ENCODE assay signal across 1 cellular context in genomic region chr19:47891923-47892666, GRCh38.
TF ChIP-seq lines count a peak whose summit lies in the region.

No MANE protein-coding gene starts in this region.

TF ChIP-seq in K562, 482 proteins besides CTCF, POLR2A, EP300 and RAD21 (continued from another document and continues in another):
- TF ChIP-seq, protein P1, sequence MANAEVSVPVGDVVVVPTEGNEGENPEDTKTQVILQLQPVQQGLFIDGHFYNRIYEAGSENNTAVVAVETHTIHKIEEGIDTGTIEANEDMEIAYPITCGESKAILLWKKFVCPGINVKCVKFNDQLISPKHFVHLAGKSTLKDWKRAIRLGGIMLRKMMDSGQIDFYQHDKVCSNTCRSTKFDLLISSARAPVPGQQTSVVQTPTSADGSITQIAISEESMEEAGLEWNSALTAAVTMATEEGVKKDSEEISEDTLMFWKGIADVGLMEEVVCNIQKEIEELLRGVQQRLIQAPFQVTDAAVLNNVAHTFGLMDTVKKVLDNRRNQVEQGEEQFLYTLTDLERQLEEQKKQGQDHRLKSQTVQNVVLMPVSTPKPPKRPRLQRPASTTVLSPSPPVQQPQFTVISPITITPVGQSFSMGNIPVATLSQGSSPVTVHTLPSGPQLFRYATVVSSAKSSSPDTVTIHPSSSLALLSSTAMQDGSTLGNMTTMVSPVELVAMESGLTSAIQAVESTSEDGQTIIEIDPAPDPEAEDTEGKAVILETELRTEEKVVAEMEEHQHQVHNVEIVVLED (CRISPR knock-in tag; IDR thresholded peaks at IDR 0.05): no peak
- TF ChIP-seq MTF1 (CRISPR knock-in tag; IDR thresholded peaks at IDR 0.05; ENCODE audit: borderline replicate concordance): no peak
- TF ChIP-seq U2AF1 (optimal IDR thresholded peaks at IDR 0.05; ENCODE audit: low read depth, low read length): no peak
- TF ChIP-seq ZBTB17 (CRISPR knock-in tag; IDR thresholded peaks at IDR 0.05): 0 out of 2 replicates have a peak, but pooled peaks have one; percentile 8
- peak; percentile 100 for TF ChIP-seq MAFG (tag; conservative IDR thresholded peaks at IDR 0.05)
- peak; percentile 82; the same call in 1 of the 2 replicates for TF ChIP-seq CHAMP1 (IDR thresholded peaks at IDR 0.05)
- peak; percentile 49; the same call in 1 of the 2 replicates for TF ChIP-seq AFF4 (CRISPR knock-in tag; IDR thresholded peaks at IDR 0.05)
- no peak for TF ChIP-seq ZNF165 (CRISPR knock-in tag; IDR thresholded peaks at IDR 0.05; ENCODE audit: borderline replicate concordance)
- TF ChIP-seq TBL1XR1 (IDR thresholded peaks at IDR 0.05; ENCODE audit: low read length in 2 of 2): peak; percentile 70 to 98; a peak in 3 of 4 replicates
- TF ChIP-seq ZNF12 (CRISPR knock-in tag; IDR thresholded peaks at IDR 0.05): no peak
- TF ChIP-seq IFI16 (CRISPR knock-in tag; IDR thresholded peaks at IDR 0.05): no peak
- TF ChIP-seq ILK (tag; IDR thresholded peaks at IDR 0.05; ENCODE audit: borderline replicate concordance, low read depth): no peak
- TF ChIP-seq TAF7 (tag; IDR thresholded peaks at IDR 0.05): peak; percentile 76; the same call in 1 of the 2 replicates
- TF ChIP-seq ZNF780A (CRISPR knock-in tag; IDR thresholded peaks at IDR 0.05): no peak
- no peak for TF ChIP-seq ZBTB5 (IDR thresholded peaks at IDR 0.05)
- TF ChIP-seq ZNF311 (CRISPR knock-in tag; IDR thresholded peaks at IDR 0.05): no peak
- TF ChIP-seq, protein P2, sequence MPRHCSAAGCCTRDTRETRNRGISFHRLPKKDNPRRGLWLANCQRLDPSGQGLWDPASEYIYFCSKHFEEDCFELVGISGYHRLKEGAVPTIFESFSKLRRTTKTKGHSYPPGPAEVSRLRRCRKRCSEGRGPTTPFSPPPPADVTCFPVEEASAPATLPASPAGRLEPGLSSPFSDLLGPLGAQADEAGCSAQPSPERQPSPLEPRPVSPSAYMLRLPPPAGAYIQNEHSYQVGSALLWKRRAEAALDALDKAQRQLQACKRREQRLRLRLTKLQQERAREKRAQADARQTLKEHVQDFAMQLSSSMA (CRISPR knock-in tag; IDR thresholded peaks at IDR 0.05): no peak
- peak; percentile 44 for TF ChIP-seq SP2 (IDR thresholded peaks at IDR 0.05; ENCODE audit: extremely low read depth, low read depth, low read length, poor library complexity, severe bottlenecking)
- TF ChIP-seq DMBX1 (CRISPR knock-in tag; IDR thresholded peaks at IDR 0.05; ENCODE audit: borderline replicate concordance): peak; percentile 96
- no peak for TF ChIP-seq ELF2 (CRISPR knock-in tag; IDR thresholded peaks at IDR 0.05)
- TF ChIP-seq ZNF175 (CRISPR knock-in tag; IDR thresholded peaks at IDR 0.05; ENCODE audit: low read depth): peak; percentile 97
- TF ChIP-seq CBX5 (IDR thresholded peaks at IDR 0.05; ENCODE audit: borderline replicate concordance, low read depth): no peak
- TF ChIP-seq BCLAF1 (IDR thresholded peaks at IDR 0.05; ENCODE audit: borderline replicate concordance in 1 of 2, control insufficient read depth in 1 of 2, low read depth in 2 of 2, low read length in 1 of 2): no peak
- TF ChIP-seq, protein P3, sequence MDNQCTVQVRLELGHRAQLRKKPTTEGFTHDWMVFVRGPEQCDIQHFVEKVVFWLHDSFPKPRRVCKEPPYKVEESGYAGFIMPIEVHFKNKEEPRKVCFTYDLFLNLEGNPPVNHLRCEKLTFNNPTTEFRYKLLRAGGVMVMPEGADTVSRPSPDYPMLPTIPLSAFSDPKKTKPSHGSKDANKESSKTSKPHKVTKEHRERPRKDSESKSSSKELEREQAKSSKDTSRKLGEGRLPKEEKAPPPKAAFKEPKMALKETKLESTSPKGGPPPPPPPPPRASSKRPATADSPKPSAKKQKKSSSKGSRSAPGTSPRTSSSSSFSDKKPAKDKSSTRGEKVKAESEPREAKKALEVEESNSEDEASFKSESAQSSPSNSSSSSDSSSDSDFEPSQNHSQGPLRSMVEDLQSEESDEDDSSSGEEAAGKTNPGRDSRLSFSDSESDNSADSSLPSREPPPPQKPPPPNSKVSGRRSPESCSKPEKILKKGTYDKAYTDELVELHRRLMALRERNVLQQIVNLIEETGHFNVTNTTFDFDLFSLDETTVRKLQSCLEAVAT (IDR thresholded peaks at IDR 0.05): peak; percentile 50 to 71; a peak in 3 of 4 replicates
- TF ChIP-seq MIER1 (IDR thresholded peaks at IDR 0.05; ENCODE audit: low read depth): no peak
- TF ChIP-seq SNAPC5 (CRISPR knock-in tag; IDR thresholded peaks at IDR 0.05): no peak
- TF ChIP-seq HDAC3 (IDR thresholded peaks at IDR 0.05; ENCODE audit: borderline replicate concordance, partially characterized antibody): peak; percentile 99
- no peak for TF ChIP-seq ZFP1 (CRISPR knock-in tag; IDR thresholded peaks at IDR 0.05)
- peak; percentile 97 for TF ChIP-seq ZNF644 (tag; IDR thresholded peaks at IDR 0.05; ENCODE audit: low read depth)
- no peak for TF ChIP-seq KAT7 (CRISPR knock-in tag; IDR thresholded peaks at IDR 0.05; ENCODE audit: borderline replicate concordance)
- no peak for TF ChIP-seq NUFIP1 (IDR thresholded peaks at IDR 0.05; ENCODE audit: partially characterized antibody)
- no peak for TF ChIP-seq CBFB (CRISPR knock-in tag; IDR thresholded peaks at IDR 0.05)
- TF ChIP-seq, protein P4, sequence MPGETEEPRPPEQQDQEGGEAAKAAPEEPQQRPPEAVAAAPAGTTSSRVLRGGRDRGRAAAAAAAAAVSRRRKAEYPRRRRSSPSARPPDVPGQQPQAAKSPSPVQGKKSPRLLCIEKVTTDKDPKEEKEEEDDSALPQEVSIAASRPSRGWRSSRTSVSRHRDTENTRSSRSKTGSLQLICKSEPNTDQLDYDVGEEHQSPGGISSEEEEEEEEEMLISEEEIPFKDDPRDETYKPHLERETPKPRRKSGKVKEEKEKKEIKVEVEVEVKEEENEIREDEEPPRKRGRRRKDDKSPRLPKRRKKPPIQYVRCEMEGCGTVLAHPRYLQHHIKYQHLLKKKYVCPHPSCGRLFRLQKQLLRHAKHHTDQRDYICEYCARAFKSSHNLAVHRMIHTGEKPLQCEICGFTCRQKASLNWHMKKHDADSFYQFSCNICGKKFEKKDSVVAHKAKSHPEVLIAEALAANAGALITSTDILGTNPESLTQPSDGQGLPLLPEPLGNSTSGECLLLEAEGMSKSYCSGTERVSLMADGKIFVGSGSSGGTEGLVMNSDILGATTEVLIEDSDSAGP (CRISPR knock-in tag; IDR thresholded peaks at IDR 0.05): no peak
- TF ChIP-seq NEUROD1 (IDR thresholded peaks at IDR 0.05; ENCODE audit: borderline replicate concordance, low read depth, low read length, partially characterized antibody): peak; percentile 57
- no peak for TF ChIP-seq SETDB1 (IDR thresholded peaks at IDR 0.05; ENCODE audit: low read length)
- TF ChIP-seq KLF16 (IDR thresholded peaks at IDR 0.05): peak; percentile 98
- TF ChIP-seq ZNF75A (CRISPR knock-in tag; IDR thresholded peaks at IDR 0.05): no peak
- TF ChIP-seq ZNF408 (CRISPR knock-in tag; IDR thresholded peaks at IDR 0.05; ENCODE audit: low read depth): no peak
- TF ChIP-seq NFRKB (IDR thresholded peaks at IDR 0.05; ENCODE audit: low read depth): no peak
- peak; percentile 50; the same call in 1 of the 2 replicates for TF ChIP-seq ZEB2 (IDR thresholded peaks at IDR 0.05)
- TF ChIP-seq ZNF79 (CRISPR knock-in tag; IDR thresholded peaks at IDR 0.05; ENCODE audit: low read depth): no peak
- TF ChIP-seq E2F4 (CRISPR knock-in tag; IDR thresholded peaks at IDR 0.05; ENCODE audit: low read depth): no peak
- no peak for TF ChIP-seq ZNF174 (CRISPR knock-in tag; IDR thresholded peaks at IDR 0.05)
- no peak for TF ChIP-seq ZNF586 (CRISPR knock-in tag; conservative IDR thresholded peaks at IDR 0.05)
- no peak for TF ChIP-seq HMG20B (CRISPR knock-in tag; IDR thresholded peaks at IDR 0.05)
- no peak for TF ChIP-seq WHSC1 (IDR thresholded peaks at IDR 0.05; ENCODE audit: low read length)
- TF ChIP-seq, protein P5, sequence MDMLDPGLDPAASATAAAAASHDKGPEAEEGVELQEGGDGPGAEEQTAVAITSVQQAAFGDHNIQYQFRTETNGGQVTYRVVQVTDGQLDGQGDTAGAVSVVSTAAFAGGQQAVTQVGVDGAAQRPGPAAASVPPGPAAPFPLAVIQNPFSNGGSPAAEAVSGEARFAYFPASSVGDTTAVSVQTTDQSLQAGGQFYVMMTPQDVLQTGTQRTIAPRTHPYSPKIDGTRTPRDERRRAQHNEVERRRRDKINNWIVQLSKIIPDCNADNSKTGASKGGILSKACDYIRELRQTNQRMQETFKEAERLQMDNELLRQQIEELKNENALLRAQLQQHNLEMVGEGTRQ (CRISPR knock-in tag; IDR thresholded peaks at IDR 0.05): no peak
- peak; percentile 24; the same call in 1 of the 2 replicates for TF ChIP-seq HEY1 (CRISPR knock-in tag; IDR thresholded peaks at IDR 0.05; ENCODE audit: borderline replicate concordance)
